Comparison of ENCODE assay signal across 34 cellular contexts in the genomic region with DNA sequence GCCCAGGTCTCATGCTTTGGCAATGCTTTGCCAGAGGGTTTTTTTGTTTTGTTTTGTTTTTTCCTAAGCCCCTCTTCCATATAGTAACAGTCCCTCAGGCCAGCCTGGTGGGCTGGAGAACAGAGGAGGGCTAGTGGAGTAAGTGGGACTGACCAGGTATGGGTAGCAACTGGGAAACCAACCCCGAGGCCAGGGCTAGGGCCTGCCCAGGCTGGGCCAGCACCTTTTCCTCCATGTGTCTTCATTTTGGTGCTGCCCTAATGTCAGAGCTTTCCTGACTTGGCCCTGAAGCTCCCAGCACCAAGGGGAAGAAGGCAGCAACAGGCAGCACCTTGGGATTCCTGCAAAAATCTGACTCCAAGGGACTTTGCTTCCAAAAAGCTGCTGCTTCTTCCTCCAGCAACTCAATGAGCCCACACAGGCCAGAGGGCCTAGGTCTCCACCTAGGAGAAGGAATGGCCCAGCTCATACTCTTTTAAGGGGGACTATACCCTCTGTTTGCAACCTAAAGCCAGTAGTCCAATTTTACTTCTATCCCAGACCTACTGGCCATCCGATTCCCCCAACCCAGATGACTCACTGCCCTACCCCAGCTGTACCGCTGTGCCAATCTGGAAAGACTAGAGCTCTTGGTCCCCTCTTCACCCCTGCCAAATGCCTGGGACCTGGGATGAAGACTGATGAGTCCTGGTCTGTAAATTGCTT.
"Had no signal": no experiment of that assay in that cellular context is flagged by ENCODE, and none has a peak within 500 bp of the region (broad histone marks: within the 10 kb centered on the region; RNA-seq: fewer than 3 reads in every experiment).

No MANE protein-coding gene starts in this region.

- DNase-seq: activated CD4-positive, alpha-beta T cell treated with anti-CD3 and anti-CD28 coated beads for 36 hours; activated CD4-positive, alpha-beta T cell treated with anti-CD3 and anti-CD28 coated beads, Interleukin-2, amount 10 ng/mL, durations not matched to agents 7 days and 5 days; activated CD4-positive, alpha-beta T cell treated with anti-CD3 and anti-CD28 coated beads, Interleukin-2, amount 50 U/mL, for 48 hours; activated CD8-positive, alpha-beta memory T cell treated with anti-CD3 and anti-CD28 coated beads, Interleukin-2, amount 50 U/mL, for 4 hours; activated CD8-positive, alpha-beta T cell treated with anti-CD3 and anti-CD28 coated beads, Interleukin-2, amount 10 ng/mL, durations not matched to agents 7 days and 5 days; activated gamma-delta T cell; activated naive CD4-positive, alpha-beta T cell treated with anti-CD3 and anti-CD28 coated beads, Interleukin-2, amount 10 ng/mL, durations not matched to agents 7 days and 5 days; activated naive CD8-positive, alpha-beta T cell treated with anti-CD3 and anti-CD28 coated beads, Interleukin-2, amount 50 U/mL, for 24 hours; activated T-cell treated with anti-CD3 and anti-CD28 coated beads, Interleukin-2, amount 50 U/mL, for 48 hours; anterior cingulate cortex; Karpas-422; KBM-7; MG63; NCI-H1048; NCI-H1105 treated with DMSO at 0.1 percent for 48 hours; NCI-H1436; NCI-H1694; NCI-H1930; NCI-H2081 treated with DMSO at 0.1 percent for 48 hours; NCI-H345; NCI-H524 treated with DMSO at 0.1 percent for 48 hours; NK-92 treated with Interleukin-12 subunit alpha and Interleukin-12 subunit beta, amount 100 ng/mL, for 24 hours; PC-3; RPMI8226; SHP77 treated with DMSO at 0.1 percent for 48 hours had no signal

- H3K9me3 Mint-ChIP-seq: activated CD4-positive, alpha-beta T cell treated with anti-CD3 and anti-CD28 coated beads, Interleukin-2, amount 10 ng/mL, durations not matched to agents 7 days and 5 days; activated naive CD4-positive, alpha-beta T cell treated with anti-CD3 and anti-CD28 coated beads, Interleukin-2, amount 10 ng/mL, durations not matched to agents 7 days and 5 days; activated naive CD8-positive, alpha-beta T cell treated with anti-CD3 and anti-CD28 coated beads, Interleukin-2, amount 50 U/mL, for 24 hours; IgD-negative memory B cell; T-helper 1 cell treated with Interleukin-12 subunit alpha and Interleukin-12 subunit beta and Interleukin-4 antibody, amounts not matched to agents 30 μg/mL and 1 μg/mL, for 36 hours; T-helper 2 cell treated with Interferon-gamma antibody and Interleukin-4, amounts not matched to agents 5 μg/mL and 100 μg/mL, for 36 hours; WTC11 had no signal

- H3K4me3 Mint-ChIP-seq: activated CD4-positive, alpha-beta T cell treated with anti-CD3 and anti-CD28 coated beads for 36 hours; activated CD4-positive, alpha-beta T cell treated with anti-CD3 and anti-CD28 coated beads, Interleukin-2, amount 10 ng/mL, durations not matched to agents 7 days and 5 days; activated CD8-positive, alpha-beta T cell treated with anti-CD3 and anti-CD28 coated beads, Interleukin-2, amount 10 ng/mL, durations not matched to agents 7 days and 5 days; activated naive CD4-positive, alpha-beta T cell treated with anti-CD3 and anti-CD28 coated beads, Interleukin-2, amount 10 ng/mL, durations not matched to agents 7 days and 5 days; activated naive CD8-positive, alpha-beta T cell; activated naive CD8-positive, alpha-beta T cell treated with anti-CD3 and anti-CD28 coated beads, Interleukin-2, amount 50 U/mL, for 24 hours; brain; T-helper 1 cell treated with Interleukin-12 subunit alpha and Interleukin-12 subunit beta and Interleukin-4 antibody, amounts not matched to agents 30 μg/mL and 1 μg/mL, for 36 hours; T-helper 2 cell treated with Interferon-gamma antibody and Interleukin-4, amounts not matched to agents 5 μg/mL and 100 μg/mL, for 36 hours; WTC11 had no signal

- H3K9me3 ChIP-seq: MG63, Peyer's patch, SK-N-SH had no signal

- H3K27ac Mint-ChIP-seq: activated CD4-positive, alpha-beta T cell treated with anti-CD3 and anti-CD28 coated beads for 36 hours; activated CD4-positive, alpha-beta T cell treated with anti-CD3 and anti-CD28 coated beads, Interleukin-2, amount 10 ng/mL, durations not matched to agents 7 days and 5 days; activated CD8-positive, alpha-beta T cell treated with anti-CD3 and anti-CD28 coated beads, Interleukin-2, amount 10 ng/mL, durations not matched to agents 7 days and 5 days; activated naive CD4-positive, alpha-beta T cell treated with anti-CD3 and anti-CD28 coated beads, Interleukin-2, amount 10 ng/mL, durations not matched to agents 7 days and 5 days; activated naive CD8-positive, alpha-beta T cell; activated naive CD8-positive, alpha-beta T cell treated with anti-CD3 and anti-CD28 coated beads, Interleukin-2, amount 50 U/mL, for 24 hours; brain; IgD-negative memory B cell; T-helper 1 cell treated with Interleukin-12 subunit alpha and Interleukin-12 subunit beta and Interleukin-4 antibody, amounts not matched to agents 30 μg/mL and 1 μg/mL, for 36 hours; T-helper 2 cell treated with Interferon-gamma antibody and Interleukin-4, amounts not matched to agents 5 μg/mL and 100 μg/mL, for 36 hours; WTC11 had no signal

- H3K4me3 ChIP-seq: MG63, Peyer's patch, SJSA1 had no signal

- H3K27ac ChIP-seq: Peyer's patch, SJSA1 had no signal

- H3K4me1 Mint-ChIP-seq: activated CD4-positive, alpha-beta T cell treated with anti-CD3 and anti-CD28 coated beads for 36 hours had no signal

- H3K36me3 Mint-ChIP-seq: activated naive CD4-positive, alpha-beta T cell treated with anti-CD3 and anti-CD28 coated beads, Interleukin-2, amount 10 ng/mL, durations not matched to agents 7 days and 5 days; activated naive CD8-positive, alpha-beta T cell; brain; WTC11 had no signal

- H3K36me3 ChIP-seq: MG63, Peyer's patch, SJSA1 had no signal
